8 cellular contexts compared by ENCODE assay signal in the genomic region with DNA sequence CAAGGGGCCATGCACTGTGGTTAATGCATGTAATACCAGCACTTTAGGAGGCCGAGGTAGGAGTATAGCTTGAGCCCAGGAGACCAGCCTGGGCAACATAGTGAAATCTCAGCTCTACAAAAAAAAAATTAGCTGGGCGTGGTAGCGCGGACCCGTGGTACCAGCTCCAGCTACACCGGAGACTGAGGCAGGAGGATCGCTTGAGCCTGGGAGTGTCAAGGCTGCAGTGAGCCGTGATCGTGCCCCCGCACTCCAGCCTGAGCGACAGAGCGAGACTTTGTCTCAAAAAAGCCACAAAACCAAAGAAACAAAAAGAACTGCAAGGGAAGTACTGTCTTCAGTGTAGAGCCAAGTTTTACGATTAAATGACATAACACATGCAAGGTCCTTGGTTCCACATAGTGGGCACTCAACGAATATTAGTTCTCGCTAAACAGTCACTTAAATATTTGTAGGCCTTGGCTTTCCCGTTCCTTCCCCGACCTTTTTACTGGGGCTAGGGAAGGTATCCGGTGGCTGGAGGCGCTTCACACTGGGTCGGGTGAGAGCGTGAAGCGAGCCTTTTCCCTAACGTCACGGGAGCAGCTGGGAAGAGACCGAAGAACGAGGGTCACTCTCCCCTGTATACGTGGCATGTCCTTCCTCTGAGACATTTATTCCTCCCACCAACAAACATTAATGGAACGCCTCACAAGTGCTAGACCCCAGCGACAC. TPM values are rescaled to one million over a fixed set of nuclear protein-coding genes. Genes with fewer than 3 reads are reported as not detected.
DNase-seq lines count a peak whose midpoint lies in the region; ATAC-seq and TF ChIP-seq lines count a peak whose summit lies in the region.

No MANE protein-coding gene starts in this region.

- peak overlapping the region; percentile 78 for H3K9ac ChIP-seq in OCI-LY1 (ENCODE audit: low read length)

- peak overlapping the region; percentile 72 for H3K4me3 ChIP-seq in OCI-LY1 (ENCODE audit: low read depth, low read length, poor library complexity, severe bottlenecking)
- H3K4me3 ChIP-seq in lower leg skin (ENCODE audit: low read depth, poor library complexity, severe bottlenecking): peak overlapping the region; percentile 87
- H3K4me3 ChIP-seq in upper lobe of right lung: peak overlapping the region; percentile 98

- H3K27me3 Mint-ChIP-seq in activated naive CD4-positive, alpha-beta T cell treated with anti-CD3 and anti-CD28 coated beads for 36 hours (ENCODE audit: low read depth): no peaks in the 10 kb centered on the region

- H3K27me3 ChIP-seq in OCI-LY1 (ENCODE audit: insufficient read depth, low read length) (no peaks in the 10 kb centered on the region), upper lobe of right lung (no peaks in the 10 kb centered on the region)

- peak; percentile 3 for ATAC-seq in upper lobe of right lung
- ATAC-seq in HG02571 (IDR thresholded peaks at IDR 0.05; ENCODE audit: unreplicated experiment): no peak
- no peak for ATAC-seq in GM21576 (IDR thresholded peaks at IDR 0.05; ENCODE audit: unreplicated experiment)

- H3K27ac ChIP-seq in OCI-LY1 (ENCODE audit: low read depth, low read length, poor library complexity, severe bottlenecking) (peak overlapping the region; percentile 15), upper lobe of right lung (peak overlapping the region; percentile 99)

- H3K4me1 ChIP-seq in OCI-LY1 (ENCODE audit: insufficient read depth, low read length, severe bottlenecking): peaks cover 42% of the 10 kb centered on the region
- peaks cover 28% of the 10 kb centered on the region for H3K4me1 ChIP-seq in upper lobe of right lung

- peak overlapping the region; percentile 79 for H3K4me2 ChIP-seq in OCI-LY1 (ENCODE audit: low read length)

- peak overlapping the region; percentile 91 for H3K27ac Mint-ChIP-seq in activated naive CD4-positive, alpha-beta T cell treated with anti-CD3 and anti-CD28 coated beads for 36 hours

- H3K36me3 Mint-ChIP-seq in activated naive CD4-positive, alpha-beta T cell treated with anti-CD3 and anti-CD28 coated beads for 36 hours (ENCODE audit: low read depth): peaks cover 17% of the 10 kb centered on the region

- no peaks in the 10 kb centered on the region for H3K9me2 ChIP-seq in OCI-LY1 (ENCODE audit: low read depth, low read length)

- H3K36me3 ChIP-seq in OCI-LY1 (ENCODE audit: insufficient read depth, low read length) (peaks cover 18% of the 10 kb centered on the region), upper lobe of right lung (no peaks in the 10 kb centered on the region)

- TF ChIP-seq CTCF in OCI-LY1 (IDR thresholded peaks at IDR 0.05; ENCODE audit: low read length) (no peak), lower leg skin (IDR thresholded peaks at IDR 0.05) (no peak), upper lobe of right lung (IDR thresholded peaks at IDR 0.05) (no peak)

- H3K4me1 Mint-ChIP-seq in activated naive CD4-positive, alpha-beta T cell treated with anti-CD3 and anti-CD28 coated beads for 36 hours (ENCODE audit: low read depth): peaks cover 28% of the 10 kb centered on the region

- no peaks in the 10 kb centered on the region for H3K9me3 Mint-ChIP-seq in activated naive CD4-positive, alpha-beta T cell treated with anti-CD3 and anti-CD28 coated beads for 36 hours

- H3K9me3 ChIP-seq in OCI-LY1 (ENCODE audit: low read length) (no peaks in the 10 kb centered on the region), upper lobe of right lung (no peaks in the 10 kb centered on the region)

- intact Hi-C loops in activated naive CD4-positive, alpha-beta T cell treated with anti-CD3 and anti-CD28 coated beads for 36 hours (cut with micrococcal nuclease): loop anchor here (1.0 to 5.0 kb wide), 9 partner anchors 63 to 1088 kb away; partner anchors contain the start of genes ARF5, CALU, HILPDA and RBM28
- intact Hi-C loops in lower leg skin (cut with DNase I; ENCODE audit: low total_unique reads) (no loop called here), upper lobe of right lung (cut with DNase I) (no loop called here)

- H3K79me2 ChIP-seq in OCI-LY1 (ENCODE audit: insufficient read depth, low read length): peaks cover 39% of the 10 kb centered on the region

- no peaks in the 10 kb centered on the region for H4K20me1 ChIP-seq in OCI-LY1 (ENCODE audit: insufficient read depth, low read length)

- WGBS in lower leg skin, 2 donors: 45 to 56% methylated on average over 28 to 29 of the region's 29 CpGs

- peak; percentile 18 for DNase-seq in activated naive CD4-positive, alpha-beta T cell treated with anti-CD3 and anti-CD28 coated beads for 36 hours
- no peak for DNase-seq in activated naive CD4-positive, alpha-beta T cell (lab: John Stamatoyannopoulos, UW)
- DNase-seq in cerebellum (ENCODE audit: low spot score) (peak; percentile 12), lower leg skin (ENCODE audit: low spot score in 2 of 2) (no peak), upper lobe of right lung (no peak)

- peak overlapping the region; percentile 99 for H3K4me3 Mint-ChIP-seq in activated naive CD4-positive, alpha-beta T cell treated with anti-CD3 and anti-CD28 coated beads for 36 hours

- TF ChIP-seq POLR2A in lower leg skin (IDR thresholded peaks at IDR 0.05): no peak

- CTCF ChIA-PET in activated naive CD4-positive, alpha-beta T cell treated with anti-CD3 and anti-CD28 coated beads for 36 hours (lab: Charles Lee): interaction anchor here (0.7 kb wide), 1 partner anchor 28 kb away, joined by 3 read pairs; no protein-coding TSS in a partner anchor

- peak overlapping the region; percentile 21 for H2AFZ ChIP-seq in OCI-LY1 (ENCODE audit: low read length)

- no peaks in the 10 kb centered on the region for H3F3A ChIP-seq in OCI-LY1 (ENCODE audit: insufficient read depth, low read length)

RNA-seq across cellular contexts. Expression of gene SND1, which starts 1.0 kb away (rescaled TPM):
- 100 to 1,000 TPM; 184 to 211 TPM for total RNA-seq in activated naive CD4-positive, alpha-beta T cell treated with anti-CD3 and anti-CD28 coated beads for 36 hours
- total RNA-seq in cerebellum: 62.8 TPM
- 10 to 100 TPM; 62.0 to 89.4 (median 82.1) TPM for total RNA-seq in lower leg skin
- total RNA-seq in upper lobe of right lung: 150 TPM

RNA-seq across cellular contexts. Expression of gene PAX4, which starts 33.1 kb away (rescaled TPM):
- total RNA-seq in activated naive CD4-positive, alpha-beta T cell treated with anti-CD3 and anti-CD28 coated beads for 36 hours: not detected
- not detected for total RNA-seq in cerebellum
- total RNA-seq in lower leg skin: not detected
- not detected for total RNA-seq in upper lobe of right lung

RNA-seq across cellular contexts. Expression of gene FSCN3, which starts 57.5 kb away (rescaled TPM):
- 1 to 10 TPM in 1 of 2 experiments, under 1 TPM in 1; 0.26 to 1.0 TPM for total RNA-seq in activated naive CD4-positive, alpha-beta T cell treated with anti-CD3 and anti-CD28 coated beads for 36 hours
- 0.73 TPM for total RNA-seq in cerebellum
- total RNA-seq in lower leg skin: 1 to 10 TPM in 3 of 4 donors, not detected in 1; 1.6 to 3.7 (median 2.2) TPM
- total RNA-seq in upper lobe of right lung: 0.78 TPM

Comparison
In these comparisons a context has a peak if more than half of its experiments do, and no peak if none do; other contexts are left out.
1. DNase-seq: peak in activated naive CD4-positive, alpha-beta T cell treated with anti-CD3 and anti-CD28 coated beads for 36 hours (single experiment) and cerebellum (single experiment); none in activated naive CD4-positive, alpha-beta T cell (0 of 4), lower leg skin (0 of 2) and upper lobe of right lung (single experiment).
2. Peak in every context shown above with its lines, with median percentiles within 50 percentile points of each other: H3K4me3 ChIP-seq.